7 cellular contexts compared by ENCODE assay signal in the genomic region with DNA sequence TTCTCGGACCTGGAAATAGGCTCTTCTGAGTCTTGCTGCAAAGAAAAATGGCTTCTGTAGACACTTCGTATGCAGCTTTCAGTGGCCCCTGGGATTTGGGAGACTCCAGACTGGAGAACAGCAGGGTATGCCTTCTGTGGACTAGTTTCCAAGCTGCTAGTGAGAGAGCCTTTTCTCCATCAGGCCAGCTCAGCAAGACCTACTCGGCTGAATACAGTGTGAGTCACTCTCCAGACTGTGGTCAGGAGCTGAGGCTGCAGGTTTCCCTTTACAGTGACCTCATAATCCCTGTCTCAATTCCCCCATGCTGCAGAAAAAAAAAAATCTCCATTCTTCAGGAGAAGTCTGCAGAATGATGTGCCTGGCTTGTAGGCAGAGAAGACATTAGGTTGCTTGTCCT.
DNase-seq lines count a peak whose midpoint lies in the region; ATAC-seq and TF ChIP-seq lines count a peak whose summit lies in the region.

No MANE protein-coding gene starts in this region.

- peak; percentile 95 for DNase-seq in Daoy (ENCODE audit: low read depth)
- DNase-seq in HS-5 (ENCODE audit: low read depth) = peak; percentile 77
- no peak for DNase-seq in activated naive CD8-positive, alpha-beta T cell treated with anti-CD3 and anti-CD28 coated beads, Interleukin-2, amount 50 U/mL, for 24 hours
- no peak for DNase-seq in lung (ENCODE audit: low spot score)
- no peak for DNase-seq in left lobe of liver (ENCODE audit: low spot score)
- DNase-seq in NCI-H510A treated with DMSO at 0.1 percent for 48 hours (lab: John Stamatoyannopoulos, UW) = no peak
- no peak for DNase-seq in NCI-H524 (lab: John Stamatoyannopoulos, UW)

- no peak for TF ChIP-seq CTCF in lung (IDR thresholded peaks at IDR 0.05; ENCODE audit: control extremely low read depth, extremely low read depth)

- peaks cover 77% of the 10 kb centered on the region for H3K4me1 Mint-ChIP-seq in activated naive CD8-positive, alpha-beta T cell treated with anti-CD3 and anti-CD28 coated beads, Interleukin-2, amount 50 U/mL, for 24 hours

- ATAC-seq in activated naive CD8-positive, alpha-beta T cell treated with anti-CD3 and anti-CD28 coated beads, Interleukin-2, amount 50 U/mL, for 24 hours = peak; percentile 65
- peak; percentile 72 for ATAC-seq in lung (ENCODE audit: insufficient read depth, low FRiP score)
- no peak for ATAC-seq in left lobe of liver

- no peaks in the 10 kb centered on the region for H3K36me3 ChIP-seq in lung (ENCODE audit: control insufficient read depth in 2 of 2, insufficient read depth in 2 of 2, low read length in 2 of 2)

- no peaks in the 10 kb centered on the region for H3K9me3 ChIP-seq in lung (ENCODE audit: control insufficient read depth in 2 of 2, insufficient read depth in 1 of 2, low read length in 1 of 2)

- H3K4me3 ChIP-seq in lung = no peak overlapping the region

- H3K27ac ChIP-seq in lung (ENCODE audit: low read depth in 1 of 2, low read length in 1 of 2) = no peak overlapping the region

- no peaks in the 10 kb centered on the region for H3K27me3 ChIP-seq in lung (ENCODE audit: control insufficient read depth, insufficient read depth)

- 67 to 79% methylated on average over 3 of the region's 3 CpGs for WGBS in lung, 2 donors

- no peaks in the 10 kb centered on the region for H3K4me1 ChIP-seq in lung (ENCODE audit: control insufficient read depth in 2 of 2, insufficient read depth in 2 of 2, low read length in 2 of 2)

- no peaks in the 10 kb centered on the region for H3K9me3 Mint-ChIP-seq in activated naive CD8-positive, alpha-beta T cell treated with anti-CD3 and anti-CD28 coated beads, Interleukin-2, amount 50 U/mL, for 24 hours

- H3K4me3 Mint-ChIP-seq in activated naive CD8-positive, alpha-beta T cell treated with anti-CD3 and anti-CD28 coated beads, Interleukin-2, amount 50 U/mL, for 24 hours = no peak overlapping the region

- no peak overlapping the region for H3K27ac Mint-ChIP-seq in activated naive CD8-positive, alpha-beta T cell treated with anti-CD3 and anti-CD28 coated beads, Interleukin-2, amount 50 U/mL, for 24 hours

- no peaks in the 10 kb centered on the region for H3K36me3 Mint-ChIP-seq in activated naive CD8-positive, alpha-beta T cell treated with anti-CD3 and anti-CD28 coated beads, Interleukin-2, amount 50 U/mL, for 24 hours (ENCODE audit: low read depth)

- H3K27me3 Mint-ChIP-seq in activated naive CD8-positive, alpha-beta T cell treated with anti-CD3 and anti-CD28 coated beads, Interleukin-2, amount 50 U/mL, for 24 hours = peaks cover 8% of the 10 kb centered on the region

Comparison
In these comparisons a context has a peak if more than half of its experiments do, and no peak if none do; other contexts are left out.
1. DNase-seq: peak in Daoy (single experiment) and HS-5 (single experiment); none in activated naive CD8-positive, alpha-beta T cell treated with anti-CD3 and anti-CD28 coated beads, Interleukin-2, amount 50 U/mL, for 24 hours (single experiment), lung (single experiment), left lobe of liver (single experiment), NCI-H510A treated with DMSO at 0.1 percent for 48 hours (single experiment) and NCI-H524 (0 of 2).